Comparison of ENCODE assay signal across 23 cellular contexts in genomic region chr18:3634250-3634939, GRCh38.
"Had no signal": no experiment of that assay in that cellular context is flagged by ENCODE, and none has a peak within 500 bp of the region (broad histone marks: within the 10 kb centered on the region; RNA-seq: fewer than 3 reads in every experiment).

No MANE protein-coding gene starts in this region.

- H3K27ac Mint-ChIP-seq: activated naive CD4-positive, alpha-beta T cell treated with anti-CD3 and anti-CD28 coated beads, Interleukin-2, amount 10 ng/mL, durations not matched to agents 7 days and 5 days; immature natural killer cell; nephron progenitor cell; stimulated activated memory B cell treated with anti-CD40 and anti-IgM and Interleukin-4, amounts not matched to agents 10 μg/mL and 1 μg/mL and 100 μg/mL, for 72 hours; type B pancreatic cell had no signal

- H3K27me3 Mint-ChIP-seq: central memory CD8-positive, alpha-beta T cell; stimulated activated memory B cell treated with anti-CD40 and anti-IgM and Interleukin-4, amounts not matched to agents 10 μg/mL and 1 μg/mL and 100 μg/mL, for 72 hours; type B pancreatic cell had no signal

- H3K4me1 Mint-ChIP-seq: central memory CD8-positive, alpha-beta T cell; immature natural killer cell; nephron progenitor cell had no signal

- H3K9me3 ChIP-seq: breast epithelium, lower lobe of right lung, mucosa of descending colon, pancreas, psoas muscle, thoracic aorta, vagina had no signal

- H3K4me1 ChIP-seq: breast epithelium, foreskin keratinocyte, lower lobe of right lung, pancreas, psoas muscle, vagina had no signal

- ATAC-seq: foreskin keratinocyte; left lobe of liver; lower lobe of right lung; mucosa of descending colon; pancreas; psoas muscle; right cardiac atrium; stimulated activated memory B cell treated with anti-CD40 and anti-IgM and Interleukin-4, amounts not matched to agents 10 μg/mL and 1 μg/mL and 100 μg/mL, for 72 hours had no signal

- H3K27ac ChIP-seq: breast epithelium, foreskin keratinocyte, lower lobe of right lung, pancreas, psoas muscle, thoracic aorta, vagina, VCaP had no signal

- H3K4me3 ChIP-seq: breast epithelium, lower lobe of right lung, mucosa of descending colon, pancreas, psoas muscle, thoracic aorta, vagina had no signal

- H3K27me3 ChIP-seq: breast epithelium, foreskin keratinocyte, pancreas, vagina had no signal

- H3K4me3 Mint-ChIP-seq: activated naive CD4-positive, alpha-beta T cell treated with anti-CD3 and anti-CD28 coated beads, Interleukin-2, amount 10 ng/mL, durations not matched to agents 7 days and 5 days; central memory CD8-positive, alpha-beta T cell; immature natural killer cell; nephron progenitor cell; stimulated activated memory B cell treated with anti-CD40 and anti-IgM and Interleukin-4, amounts not matched to agents 10 μg/mL and 1 μg/mL and 100 μg/mL, for 72 hours; type B pancreatic cell had no signal

- H3K9me3 Mint-ChIP-seq: activated naive CD4-positive, alpha-beta T cell treated with anti-CD3 and anti-CD28 coated beads, Interleukin-2, amount 10 ng/mL, durations not matched to agents 7 days and 5 days; central memory CD8-positive, alpha-beta T cell; immature natural killer cell; nephron progenitor cell; stimulated activated memory B cell treated with anti-CD40 and anti-IgM and Interleukin-4, amounts not matched to agents 10 μg/mL and 1 μg/mL and 100 μg/mL, for 72 hours had no signal

- DNase-seq: activated CD4-positive, alpha-beta T cell treated with anti-CD3 and anti-CD28 coated beads, Interleukin-2, amount 50 U/mL, for 4 hours; activated effector memory CD4-positive, alpha-beta T cell treated with anti-CD3 and anti-CD28 coated beads, Interleukin-2, amount 50 U/mL, for 16 hours; activated naive CD4-positive, alpha-beta T cell treated with anti-CD3 and anti-CD28 coated beads, Interleukin-2, amount 10 ng/mL, durations not matched to agents 7 days and 5 days; effector memory CD4-positive, alpha-beta T cell; foreskin keratinocyte; immature natural killer cell; lower lobe of right lung; mesendoderm; mucosa of descending colon; nephron progenitor cell; pancreas; psoas muscle; right cardiac atrium; stimulated activated CD4-positive, alpha-beta T cell treated with anti-CD3 and anti-CD28 coated beads, Interleukin-2, amount 100 ng/mL, for 24 hours; T-helper 2 cell had no signal

- H3K36me3 ChIP-seq: breast epithelium, lower lobe of right lung, pancreas, thoracic aorta, vagina had no signal

- H3K36me3 Mint-ChIP-seq: activated naive CD4-positive, alpha-beta T cell treated with anti-CD3 and anti-CD28 coated beads, Interleukin-2, amount 10 ng/mL, durations not matched to agents 7 days and 5 days; immature natural killer cell; stimulated activated memory B cell treated with anti-CD40 and anti-IgM and Interleukin-4, amounts not matched to agents 10 μg/mL and 1 μg/mL and 100 μg/mL, for 72 hours; type B pancreatic cell had no signal
